Comparison of ENCODE assay signal across 40 cellular contexts in genomic region chr1:247295746-247296145, GRCh38. TPM values are rescaled to one million over a fixed set of nuclear protein-coding genes. Genes with fewer than 3 reads are reported as not detected.
"Had no signal": no experiment of that assay in that cellular context is flagged by ENCODE, and none has a peak within 500 bp of the region (broad histone marks: within the 10 kb centered on the region; RNA-seq: fewer than 3 reads in every experiment).

No MANE protein-coding gene starts in this region.

- ATAC-seq: foreskin keratinocyte; heart right ventricle; naive thymus-derived CD8-positive, alpha-beta T cell; stimulated activated memory B cell treated with anti-CD40 and anti-IgM and Interleukin-4, amounts not matched to agents 10 μg/mL and 1 μg/mL and 100 μg/mL, for 72 hours; stimulated activated naive CD8-positive, alpha-beta T cell treated with anti-CD3 and anti-CD28 coated beads, Interleukin-15, amount 100 ng/mL, for 72 hours had no signal

- FAIRE-seq: TTC549 had no signal

- DNase-seq: activated CD4-positive, alpha-beta memory T cell treated with anti-CD3 and anti-CD28 coated beads for 36 hours; activated CD4-positive, alpha-beta T cell treated with anti-CD3 and anti-CD28 coated beads, Interleukin-2, amount 10 ng/mL, durations not matched to agents 24 days and 14 days; activated CD4-positive, CD25-positive, alpha-beta regulatory T cell treated with anti-CD3 and anti-CD28 coated beads, Interleukin-2, amount 50 U/mL, for 72 hours; activated CD8-positive, alpha-beta memory T cell treated with anti-CD3 and anti-CD28 coated beads, Interleukin-2, amount 50 U/mL, for 4 hours; activated effector memory CD4-positive, alpha-beta T cell treated with anti-CD3 and anti-CD28 coated beads, Interleukin-2, amount 50 U/mL, for 16 hours; activated naive CD4-positive, alpha-beta T cell treated with anti-CD3 and anti-CD28 coated beads for 36 hours; activated naive CD8-positive, alpha-beta T cell treated with anti-CD3 and anti-CD28 coated beads for 36 hours; activated T-cell treated with anti-CD3 and anti-CD28 coated beads, Interleukin-2, amount 50 U/mL, for 1 hour; dorsolateral prefrontal cortex; effector memory CD4-positive, alpha-beta T cell; heart right ventricle; left ventricle myocardium inferior; midbrain; naive thymus-derived CD8-positive, alpha-beta T cell; occipital lobe; stimulated activated CD4-positive, alpha-beta T cell treated with anti-CD3 and anti-CD28 coated beads, Interleukin-1b, Interleukin-23, amount 100 ng/mL, for 48 hours; stimulated activated CD4-positive, alpha-beta T cell treated with anti-CD3 and anti-CD28 coated beads, Interleukin-4, amount 100 ng/mL, for 4 hours; stimulated activated CD8-positive, alpha-beta memory T cell treated with anti-CD3 and anti-CD28 coated beads, Interleukin-4, amount 100 ng/mL, for 48 hours; stimulated activated naive CD8-positive, alpha-beta T cell treated with anti-CD3 and anti-CD28 coated beads, Interleukin-15, amount 100 ng/mL, for 72 hours; substantia nigra; T-helper 1 cell; WERI-Rb-1 had no signal

- H3K27ac ChIP-seq: adrenal gland, ascending aorta, brain microvascular endothelial cell, coronary artery, dorsolateral prefrontal cortex, foreskin keratinocyte, heart right ventricle, left ventricle myocardium inferior, right atrium auricular region, WERI-Rb-1 had no signal

- H3K9me3 ChIP-seq: adrenal gland, ascending aorta, heart right ventricle, left ventricle myocardium inferior, right atrium auricular region had no signal

- H3K27me3 ChIP-seq: adrenal gland, ascending aorta, brain microvascular endothelial cell, dorsolateral prefrontal cortex, foreskin keratinocyte, right atrium auricular region had no signal

- H3K36me3 ChIP-seq: right atrium auricular region had no signal

- H3K4me1 ChIP-seq: adrenal gland, ascending aorta, foreskin keratinocyte, left ventricle myocardium inferior, right atrium auricular region had no signal

- H3K4me3 ChIP-seq: adrenal gland, ascending aorta, coronary artery, dorsolateral prefrontal cortex, heart right ventricle, left ventricle myocardium inferior, right atrium auricular region, smooth muscle cell had no signal

RNA-seq across cellular contexts. Expression of gene VN1R5, which starts 39.9 kb away (rescaled TPM):
- total RNA-seq: activated CD4-positive, alpha-beta memory T cell treated with anti-CD3 and anti-CD28 coated beads for 36 hours; activated CD4-positive, alpha-beta T cell treated with anti-CD3 and anti-CD28 coated beads, Interleukin-2, amount 10 ng/mL, durations not matched to agents 24 days and 14 days; activated CD8-positive, alpha-beta memory T cell treated with anti-CD3 and anti-CD28 coated beads for 36 hours; activated naive CD4-positive, alpha-beta T cell treated with anti-CD3 and anti-CD28 coated beads for 36 hours; activated naive CD8-positive, alpha-beta T cell treated with anti-CD3 and anti-CD28 coated beads for 36 hours; activated T-helper 1 cell treated with anti-CD3 and anti-CD28 coated beads, Interleukin-12 subunit alpha, Interleukin-12 subunit beta, Interleukin-2, Interleukin-4 antibody, amounts not matched to agents 30 ng/mL and 10 ng/mL and 1 ng/mL, durations not matched to agents 14 hours and 24 hours and 36 hours; adrenal gland; ascending aorta; cardiac septum; cerebellum; dorsolateral prefrontal cortex; fibroblast of lung; foreskin keratinocyte; heart right ventricle; left ventricle myocardium inferior; lung microvascular endothelial cell; naive thymus-derived CD8-positive, alpha-beta T cell; neural crest cell; occipital lobe; pulmonary artery endothelial cell; right atrium auricular region; smooth muscle cell had no signal
- polyA plus RNA-seq: adrenal gland; esophagus; fibroblast of lung; foreskin keratinocyte; heart right ventricle; naive thymus-derived CD8-positive, alpha-beta T cell; smooth muscle cell had no signal
